ENCODE assay signal across 16 cellular contexts in genomic region chr10:96850113-96850512, GRCh38.
"Had no signal": no experiment of that assay in that cellular context is flagged by ENCODE, and none has a peak within 500 bp of the region (broad histone marks: within the 10 kb centered on the region; RNA-seq: fewer than 3 reads in every experiment).

No MANE protein-coding gene starts in this region.

- H3K27ac ChIP-seq: tibial artery, uterus had no signal

- DNase-seq: activated CD8-positive, alpha-beta memory T cell treated with anti-CD3 and anti-CD28 coated beads for 24 hours; activated CD8-positive, alpha-beta memory T cell treated with anti-CD3 and anti-CD28 coated beads, Interleukin-2, amount 50 U/mL, for 48 hours; activated effector memory CD4-positive, alpha-beta T cell treated with Interleukin-2 at 50 U/mL for 16 hours; activated naive CD4-positive, alpha-beta T cell treated with anti-CD3 and anti-CD28 coated beads, Interleukin-2, amount 10 ng/mL, durations not matched to agents 7 days and 5 days; activated T-cell treated with anti-CD3 and anti-CD28 coated beads, Interleukin-2, amount 50 U/mL, for 48 hours; effector CD8-positive, alpha-beta T cell; esophagus squamous epithelium; hippocampal formation; left cardiac atrium; posterior cingulate gyrus; stimulated activated CD4-positive, alpha-beta T cell treated with anti-CD3 and anti-CD28 coated beads, Interleukin-2, amount 100 ng/mL, for 24 hours; stimulated activated naive CD4-positive, alpha-beta T cell treated with Interleukin-2 at 50 U/mL for 16 hours; T-helper 17 cell; tibial artery had no signal

- H3K4me1 ChIP-seq: uterus had no signal

- H3K27me3 ChIP-seq: esophagus squamous epithelium, tibial artery, uterus had no signal

- H3K36me3 ChIP-seq: tibial artery, uterus had no signal

- ATAC-seq: activated CD4-positive, CD25-positive, alpha-beta regulatory T cell treated with anti-CD3 and anti-CD28 coated beads, Interleukin-2, amount 50 U/mL, for 24 hours; T-helper 17 cell had no signal

- H3K4me3 ChIP-seq: esophagus squamous epithelium, tibial artery, uterus had no signal

- H3K9me3 ChIP-seq: esophagus squamous epithelium, tibial artery, uterus had no signal
